17 cellular contexts compared by ENCODE assay signal in the genomic region with DNA sequence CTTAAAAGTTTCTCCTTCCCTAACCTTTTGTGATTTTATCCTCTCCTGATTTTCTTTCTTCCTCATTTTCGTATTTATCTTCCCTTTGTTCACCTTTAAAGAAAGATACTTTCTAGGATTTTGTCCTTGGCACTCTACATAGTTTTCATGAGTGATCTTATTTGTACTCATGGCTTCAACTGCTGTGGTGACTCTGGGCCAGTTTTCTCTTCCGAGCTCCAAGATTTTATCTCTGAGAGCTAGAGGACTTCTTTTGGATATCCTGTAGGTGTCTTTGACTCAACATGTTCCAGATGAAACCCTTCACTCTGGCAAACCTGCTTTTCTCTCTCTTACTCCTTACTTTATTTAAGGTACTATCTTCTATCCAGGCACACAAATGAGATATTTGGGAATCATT. TPM values are rescaled to one million over a fixed set of nuclear protein-coding genes. Genes with fewer than 3 reads are reported as not detected.
DNase-seq lines count a peak whose midpoint lies in the region; ATAC-seq and TF ChIP-seq lines count a peak whose summit lies in the region.
"Had no signal": no experiment of that assay in that cellular context is flagged by ENCODE, and none has a peak within 500 bp of the region (broad histone marks: within the 10 kb centered on the region; RNA-seq: fewer than 3 reads in every experiment).

No MANE protein-coding gene starts in this region.

- H3K4me3 Mint-ChIP-seq in GM23338, result no peak overlapping the region
- H3K4me3 Mint-ChIP-seq: CD4-positive, alpha-beta memory T cell; HFFc6; IgD-negative memory B cell had no signal

- H3K4me2 ChIP-seq in GM23338, result peak overlapping the region; percentile 74

- H3F3A ChIP-seq in GM23338 (replicated peaks; ENCODE audit: low read depth), result no peaks in the 10 kb centered on the region; the same call in 1 of the 2 replicates

- H3K27ac Mint-ChIP-seq in GM23338, result peak overlapping the region; percentile 17
- H3K27ac Mint-ChIP-seq: CD4-positive, alpha-beta memory T cell; HFFc6; IgD-negative memory B cell had no signal

- H3K36me3 ChIP-seq in GM23338 (ENCODE audit: insufficient read depth), result no peaks in the 10 kb centered on the region
- no peaks in the 10 kb centered on the region for H3K36me3 ChIP-seq in prostate gland
- H3K36me3 ChIP-seq in transverse colon, result no peaks in the 10 kb centered on the region

- peaks cover 67% of the 10 kb centered on the region for H3K4me1 Mint-ChIP-seq in GM23338

- H3K27me3 ChIP-seq in GM23338 (ENCODE audit: insufficient read depth) (no peaks in the 10 kb centered on the region), foreskin keratinocyte (no peaks in the 10 kb centered on the region), prostate gland (replicated peaks; ENCODE audit: insufficient read depth) (no peaks in the 10 kb centered on the region), transverse colon (no peaks in the 10 kb centered on the region)

- no peaks in the 10 kb centered on the region for H3K27me3 Mint-ChIP-seq in GM23338 (ENCODE audit: insufficient read depth, low read depth, poor library complexity)
- H3K27me3 Mint-ChIP-seq: IgD-negative memory B cell had no signal

- H3K4me1 ChIP-seq in GM23338 (ENCODE audit: insufficient read depth) (peaks cover 73% of the 10 kb centered on the region), foreskin keratinocyte (peaks cover 55% of the 10 kb centered on the region), prostate gland (replicated peaks) (peaks cover 18% of the 10 kb centered on the region), transverse colon (peaks cover 0 to 49% (median 15%) of the 10 kb centered on the region in 4 donors)

- no peak for TF ChIP-seq CTCF in GM23338 (conservative IDR thresholded peaks at IDR 0.05; ENCODE audit: low read depth in 2 of 2)
- TF ChIP-seq CTCF in LNCaP clone FGC (IDR thresholded peaks at IDR 0.05; ENCODE audit: control insufficient read depth, extremely low read depth, insufficient read depth), result no peak
- no peak for TF ChIP-seq CTCF in foreskin keratinocyte (conservative IDR thresholded peaks at IDR 0.05)
- no peak for TF ChIP-seq CTCF in prostate gland (IDR thresholded peaks at IDR 0.05)
- TF ChIP-seq CTCF in transverse colon (IDR thresholded peaks at IDR 0.05), result no peak

- H4K20me1 ChIP-seq in GM23338 (replicated peaks; ENCODE audit: insufficient read depth), result no peaks in the 10 kb centered on the region

- no peak for DNase-seq in GM23338 (ENCODE audit: low spot score)
- peak; percentile 67 for DNase-seq in LNCaP clone FGC (ENCODE audit: low read depth)
- no peak for DNase-seq in foreskin keratinocyte
- peak; percentile 15 for DNase-seq in prostate gland (ENCODE audit: low spot score)
- no peak for DNase-seq in amniotic stem cell (lab: John Stamatoyannopoulos, UW)
- DNase-seq in stimulated activated CD8-positive, alpha-beta memory T cell treated with anti-CD3 and anti-CD28 coated beads, Interleukin-4, amount 100 ng/mL, for 48 hours, result no peak
- no peak for DNase-seq in transverse colon
- DNase-seq: ACHN; CD4-positive, alpha-beta memory T cell; DND-41; GDM1; HFFc6; NCI-H1092; NCI-H345; PC-3 had no signal

- H3K9me2 ChIP-seq in GM23338 (ENCODE audit: insufficient read depth), result no peaks in the 10 kb centered on the region

- TF ChIP-seq EP300 in transverse colon (IDR thresholded peaks at IDR 0.05; ENCODE audit: low read depth), result no peak

- H3K4me3 ChIP-seq in GM23338 (no peak overlapping the region; the same call in 1 of the 2 replicates), LNCaP clone FGC (ENCODE audit: low read depth, low read length) (no peak overlapping the region), prostate gland (no peak overlapping the region), transverse colon (no peak overlapping the region)
- H3K4me3 ChIP-seq: SK-N-MC had no signal

- WGBS in prostate gland, result 16% methylated on average over 2 of the region's 2 CpGs
- 71 to 90% methylated on average over 1 to 2 of the region's 2 CpGs for WGBS in transverse colon (ENCODE audit: low coverage in 1 of 2), 2 donors

- no peaks in the 10 kb centered on the region for H3K9me3 Mint-ChIP-seq in GM23338
- H3K9me3 Mint-ChIP-seq: CD4-positive, alpha-beta memory T cell; HFFc6 had no signal

- peak overlapping the region; percentile 64 for H3K27ac ChIP-seq in GM23338 (ENCODE audit: low read depth)
- peak overlapping the region; percentile 57 for H3K27ac ChIP-seq in foreskin keratinocyte
- H3K27ac ChIP-seq in prostate gland, result no peak overlapping the region
- no peak overlapping the region for H3K27ac ChIP-seq in transverse colon
- H3K27ac ChIP-seq: SK-N-MC had no signal

- TF ChIP-seq POLR2A in prostate gland (IDR thresholded peaks at IDR 0.05), result no peak
- TF ChIP-seq POLR2A in transverse colon (IDR thresholded peaks at IDR 0.05), result no peak

- peaks cover 100% of the 10 kb centered on the region for H3K79me2 ChIP-seq in GM23338 (replicated peaks; ENCODE audit: insufficient read depth)

- intact Hi-C loops in prostate gland (cut with DNase I) (no loop called here), transverse colon (cut with DNase I; ENCODE audit: low total_unique reads) (no loop called here)

- H3K9me3 ChIP-seq in prostate gland, result no peaks in the 10 kb centered on the region
- no peaks in the 10 kb centered on the region for H3K9me3 ChIP-seq in transverse colon

- ATAC-seq in GM23338 (no peak), foreskin keratinocyte (no peak)
- ATAC-seq: PC-3 had no signal

- no peak overlapping the region for H2AFZ ChIP-seq in GM23338

- H3K36me3 Mint-ChIP-seq in GM23338 (ENCODE audit: low read depth), result no peaks in the 10 kb centered on the region; the same call in 1 of the 3 replicates
- H3K36me3 Mint-ChIP-seq: CD4-positive, alpha-beta memory T cell; IgD-negative memory B cell had no signal

- in situ Hi-C loops in transverse colon (cut with MboI; ENCODE audit: low pct_ligation_motif_present in 1 of 4, low pct_unique_long_range_greater_than_20kb in 1 of 4, low sequenced_read_pairs in 3 of 4), result no loop called here

TF ChIP-seq in GM23338, 12 proteins besides CTCF, POLR2A, EP300 and RAD21 (continues in another document):
- TF ChIP-seq ZNF114 (CRISPR knock-in tag; IDR thresholded peaks at IDR 0.05) (no peak), EZH2phosphoT487 (IDR thresholded peaks at IDR 0.05; ENCODE audit: unreplicated experiment) (no peak), JUNB (IDR thresholded peaks at IDR 0.05; ENCODE audit: unreplicated experiment) (no peak)
- TF ChIP-seq, protein P1, sequence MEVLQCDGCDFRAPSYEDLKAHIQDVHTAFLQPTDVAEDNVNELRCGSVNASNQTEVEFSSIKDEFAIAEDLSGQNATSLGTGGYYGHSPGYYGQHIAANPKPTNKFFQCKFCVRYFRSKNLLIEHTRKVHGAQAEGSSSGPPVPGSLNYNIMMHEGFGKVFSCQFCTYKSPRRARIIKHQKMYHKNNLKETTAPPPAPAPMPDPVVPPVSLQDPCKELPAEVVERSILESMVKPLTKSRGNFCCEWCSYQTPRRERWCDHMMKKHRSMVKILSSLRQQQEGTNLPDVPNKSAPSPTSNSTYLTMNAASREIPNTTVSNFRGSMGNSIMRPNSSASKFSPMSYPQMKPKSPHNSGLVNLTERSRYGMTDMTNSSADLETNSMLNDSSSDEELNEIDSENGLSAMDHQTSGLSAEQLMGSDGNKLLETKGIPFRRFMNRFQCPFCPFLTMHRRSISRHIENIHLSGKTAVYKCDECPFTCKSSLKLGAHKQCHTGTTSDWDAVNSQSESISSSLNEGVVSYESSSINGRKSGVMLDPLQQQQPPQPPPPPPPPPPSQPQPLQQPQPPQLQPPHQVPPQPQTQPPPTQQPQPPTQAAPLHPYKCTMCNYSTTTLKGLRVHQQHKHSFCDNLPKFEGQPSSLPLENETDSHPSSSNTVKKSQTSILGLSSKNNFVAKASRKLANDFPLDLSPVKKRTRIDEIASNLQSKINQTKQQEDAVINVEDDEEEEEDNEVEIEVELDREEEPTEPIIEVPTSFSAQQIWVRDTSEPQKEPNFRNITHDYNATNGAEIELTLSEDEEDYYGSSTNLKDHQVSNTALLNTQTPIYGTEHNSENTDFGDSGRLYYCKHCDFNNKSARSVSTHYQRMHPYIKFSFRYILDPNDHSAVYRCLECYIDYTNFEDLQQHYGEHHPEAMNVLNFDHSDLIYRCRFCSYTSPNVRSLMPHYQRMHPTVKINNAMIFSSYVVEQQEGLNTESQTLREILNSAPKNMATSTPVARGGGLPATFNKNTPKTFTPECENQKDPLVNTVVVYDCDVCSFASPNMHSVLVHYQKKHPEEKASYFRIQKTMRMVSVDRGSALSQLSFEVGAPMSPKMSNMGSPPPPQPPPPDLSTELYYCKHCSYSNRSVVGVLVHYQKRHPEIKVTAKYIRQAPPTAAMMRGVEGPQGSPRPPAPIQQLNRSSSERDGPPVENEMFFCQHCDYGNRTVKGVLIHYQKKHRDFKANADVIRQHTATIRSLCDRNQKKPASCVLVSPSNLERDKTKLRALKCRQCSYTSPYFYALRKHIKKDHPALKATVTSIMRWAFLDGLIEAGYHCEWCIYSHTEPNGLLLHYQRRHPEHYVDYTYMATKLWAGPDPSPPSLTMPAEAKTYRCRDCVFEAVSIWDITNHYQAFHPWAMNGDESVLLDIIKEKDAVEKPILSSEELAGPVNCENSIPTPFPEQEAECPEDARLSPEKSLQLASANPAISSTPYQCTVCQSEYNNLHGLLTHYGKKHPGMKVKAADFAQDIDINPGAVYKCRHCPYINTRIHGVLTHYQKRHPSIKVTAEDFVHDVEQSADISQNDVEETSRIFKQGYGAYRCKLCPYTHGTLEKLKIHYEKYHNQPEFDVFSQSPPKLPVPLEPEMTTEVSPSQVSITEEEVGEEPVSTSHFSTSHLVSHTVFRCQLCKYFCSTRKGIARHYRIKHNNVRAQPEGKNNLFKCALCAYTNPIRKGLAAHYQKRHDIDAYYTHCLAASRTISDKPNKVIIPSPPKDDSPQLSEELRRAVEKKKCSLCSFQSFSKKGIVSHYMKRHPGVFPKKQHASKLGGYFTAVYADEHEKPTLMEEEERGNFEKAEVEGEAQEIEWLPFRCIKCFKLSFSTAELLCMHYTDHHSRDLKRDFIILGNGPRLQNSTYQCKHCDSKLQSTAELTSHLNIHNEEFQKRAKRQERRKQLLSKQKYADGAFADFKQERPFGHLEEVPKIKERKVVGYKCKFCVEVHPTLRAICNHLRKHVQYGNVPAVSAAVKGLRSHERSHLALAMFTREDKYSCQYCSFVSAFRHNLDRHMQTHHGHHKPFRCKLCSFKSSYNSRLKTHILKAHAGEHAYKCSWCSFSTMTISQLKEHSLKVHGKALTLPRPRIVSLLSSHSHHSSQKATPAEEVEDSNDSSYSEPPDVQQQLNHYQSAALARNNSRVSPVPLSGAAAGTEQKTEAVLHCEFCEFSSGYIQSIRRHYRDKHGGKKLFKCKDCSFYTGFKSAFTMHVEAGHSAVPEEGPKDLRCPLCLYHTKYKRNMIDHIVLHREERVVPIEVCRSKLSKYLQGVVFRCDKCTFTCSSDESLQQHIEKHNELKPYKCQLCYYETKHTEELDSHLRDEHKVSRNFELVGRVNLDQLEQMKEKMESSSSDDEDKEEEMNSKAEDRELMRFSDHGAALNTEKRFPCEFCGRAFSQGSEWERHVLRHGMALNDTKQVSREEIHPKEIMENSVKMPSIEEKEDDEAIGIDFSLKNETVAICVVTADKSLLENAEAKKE (CRISPR knock-in tag; IDR thresholded peaks at IDR 0.05), result no peak

RNA-seq across cellular contexts. Expression of a gene that starts 53.7 kb away (rescaled TPM):
- 317 and 399 TPM in 2 replicates for total RNA-seq in GM23338 (2014; rRNA removed; shearing (Covaris generic))
- polyA plus RNA-seq in GM23338 (2016; fragmentation: Nextera tagmentation; extraction: Ambion mirVana) (87.3 and 104 TPM in 2 replicates), foreskin keratinocyte (37.4 and 38.0 TPM in 2 replicates)
- total RNA-seq in foreskin keratinocyte (138 and 151 TPM in 2 replicates), prostate gland (100 to 1,000 TPM; 154 to 355 TPM), transverse colon (100 to 1,000 TPM; 190 to 300 (median 254) TPM)

Comparison
In these comparisons a context has a peak if more than half of its experiments do, and no peak if none do; other contexts are left out.
1. DNase-seq: peak in LNCaP clone FGC (single experiment) and prostate gland (single experiment); none in GM23338 (single experiment), foreskin keratinocyte (0 of 2), amniotic stem cell (single experiment), stimulated activated CD8-positive, alpha-beta memory T cell treated with anti-CD3 and anti-CD28 coated beads, Interleukin-4, amount 100 ng/mL, for 48 hours (single experiment) and transverse colon (single experiment).
2. H3K27ac ChIP-seq: peak in GM23338 (single experiment) and foreskin keratinocyte (single experiment); none in prostate gland (0 of 2) and transverse colon (0 of 4).